Comparison of ENCODE assay signal across 12 cellular contexts in genomic region chr22:46251816-46252380, GRCh38. TPM values are rescaled to one million over a fixed set of nuclear protein-coding genes. Genes with fewer than 3 reads are reported as not detected.
DNase-seq lines count a peak whose midpoint lies in the region; ATAC-seq, FAIRE-seq and TF ChIP-seq lines count a peak whose summit lies in the region.
"Had no signal": no experiment of that assay in that cellular context is flagged by ENCODE, and none has a peak within 500 bp of the region (broad histone marks: within the 10 kb centered on the region; RNA-seq: fewer than 3 reads in every experiment).

No MANE protein-coding gene starts in this region.

- H3K36me3 Mint-ChIP-seq in CD4-positive, CD25-positive, alpha-beta regulatory T cell = no peaks in the 10 kb centered on the region

- H3K4me1 Mint-ChIP-seq in CD4-positive, CD25-positive, alpha-beta regulatory T cell = peaks cover 8 to 35% (median 22%) of the 10 kb centered on the region in 4 donors

- TF ChIP-seq EP300 in K562 (IDR thresholded peaks at IDR 0.05; ENCODE audit: low read length) = no peak

- no TSS peak for BruUV-seq in K562 (replicated peaks; lab: Mats Ljungman, UMichigan)

- DNase-seq in CD4-positive, CD25-positive, alpha-beta regulatory T cell = peak in 1 of 3 donors; percentile 65
- no peak for DNase-seq in K562 (ENCODE audit: extremely low read depth in 1 of 4, low spot score in 3 of 4)
- no peak for DNase-seq in GM12891 (ENCODE audit: insufficient read length, low spot score)
- DNase-seq in hepatocyte (ENCODE audit: low spot score) = no peak
- no peak for DNase-seq in GM19239 (ENCODE audit: insufficient read length, low spot score)
- DNase-seq: NCI-H510A treated with DMSO at 0.1 percent for 48 hours, pancreas had no signal

- no peaks in the 10 kb centered on the region for H3K27me3 ChIP-seq in CD4-positive, CD25-positive, alpha-beta regulatory T cell (ENCODE audit: control insufficient read depth, insufficient read depth, low read length)
- H3K27me3 ChIP-seq in Loucy (ENCODE audit: insufficient read depth, low read length, poor library complexity, severe bottlenecking) (no peaks in the 10 kb centered on the region), K562 (ENCODE audit: control insufficient read depth in 2 of 2, insufficient read depth in 2 of 2, low read length in 2 of 2) (no peaks in the 10 kb centered on the region), hepatocyte (no peaks in the 10 kb centered on the region)
- H3K27me3 ChIP-seq: pancreas had no signal

- H3K36me3 ChIP-seq in CD4-positive, CD25-positive, alpha-beta regulatory T cell (ENCODE audit: control insufficient read depth, insufficient read depth, low read length) = no peaks in the 10 kb centered on the region
- H3K36me3 ChIP-seq in Loucy (ENCODE audit: insufficient read depth, low read length) (no peaks in the 10 kb centered on the region), K562 (ENCODE audit: control insufficient read depth, insufficient read depth, low read length) (no peaks in the 10 kb centered on the region), hepatocyte (replicated peaks; ENCODE audit: insufficient read depth, low read depth) (no peaks in the 10 kb centered on the region)
- H3K36me3 ChIP-seq: pancreas, thoracic aorta had no signal

- H3K27ac Mint-ChIP-seq in CD4-positive, CD25-positive, alpha-beta regulatory T cell = peak overlapping the region in 2 of 3 donors; percentile 76 to 96

- H4K20me1 ChIP-seq in Loucy (ENCODE audit: insufficient read depth, low read length, poor library complexity, severe bottlenecking) (no peaks in the 10 kb centered on the region), K562 (replicated peaks; ENCODE audit: control insufficient read depth, insufficient read depth, low read length) (no peaks in the 10 kb centered on the region), hepatocyte (ENCODE audit: insufficient read depth, poor library complexity, severe bottlenecking) (no peaks in the 10 kb centered on the region)

- H3K9me1 ChIP-seq in K562 (ENCODE audit: control insufficient read depth, insufficient read depth, low read length) = no peaks in the 10 kb centered on the region

- peak overlapping the region; percentile 86 for H3K4me2 ChIP-seq in Loucy (ENCODE audit: low read depth, low read length, poor library complexity, severe bottlenecking)
- H3K4me2 ChIP-seq in K562 (ENCODE audit: insufficient read depth, low read length) = peak overlapping the region; percentile 89
- no peak overlapping the region for H3K4me2 ChIP-seq in hepatocyte

- no peaks in the 10 kb centered on the region for H3K9me2 ChIP-seq in Loucy (replicated peaks; ENCODE audit: low read depth, low read length)
- H3K9me2 ChIP-seq in hepatocyte (replicated peaks; ENCODE audit: insufficient read depth) = no peaks in the 10 kb centered on the region

- no peak for TF ChIP-seq POLR2A in K562 (conservative IDR thresholded peaks at IDR 0.05)
- TF ChIP-seq POLR2A in GM12891 (IDR thresholded peaks at IDR 0.05; ENCODE audit: low read depth, low read length) = no peak

- TF ChIP-seq CTCF in Loucy (conservative IDR thresholded peaks at IDR 0.05; ENCODE audit: low read length) = no peak
- no peak for TF ChIP-seq CTCF in K562 (IDR thresholded peaks at IDR 0.05 in 2 of 3, conservative IDR thresholded peaks at IDR 0.05 in 1 of 3; ENCODE audit: insufficient read depth in 2 of 3, low read depth in 1 of 3, low read length in 3 of 3)
- TF ChIP-seq CTCF in hepatocyte (IDR thresholded peaks at IDR 0.05; ENCODE audit: poor library complexity) = no peak

- H3K9ac ChIP-seq in Loucy (ENCODE audit: low read depth, low read length, poor library complexity, severe bottlenecking) (peak overlapping the region; percentile 95), K562 (ENCODE audit: insufficient read depth in 1 of 2, low read depth in 2 of 2, low read length in 2 of 2) (peak overlapping the region in 1 of 2 experiments; percentile 86; a peak in 2 of 4 replicates)

- POLR2A ChIA-PET in K562 (lab: Yijun Ruan, JAX) = interaction anchor here (1.3 to 2.3 kb wide), 2 partner anchors 16 kb away, joined by 3 to 12 read pairs; partner anchors contain the start of gene TTC38

- no peaks in the 10 kb centered on the region for H3F3A ChIP-seq in Loucy (ENCODE audit: low read depth)

- peak overlapping the region; percentile 71 for H3K27ac ChIP-seq in CD4-positive, CD25-positive, alpha-beta regulatory T cell (ENCODE audit: insufficient read depth, low read length, poor library complexity, severe bottlenecking)
- H3K27ac ChIP-seq in K562 (ENCODE audit: extremely low read depth, low read depth, low read length) (peak overlapping the region; percentile 87; the same call in 2 of the 3 replicates), hepatocyte (no peak overlapping the region)
- H3K27ac ChIP-seq: coronary artery, pancreas, thoracic aorta had no signal

- in situ Hi-C loops in K562 (cut with MboI) = no loop called here

- no peaks in the 10 kb centered on the region for H3K9me3 ChIP-seq in CD4-positive, CD25-positive, alpha-beta regulatory T cell (ENCODE audit: control insufficient read depth in 2 of 2, low read length in 2 of 2)
- H3K9me3 ChIP-seq in Loucy (ENCODE audit: insufficient read depth, low read depth, low read length) = no peaks in the 10 kb centered on the region
- H3K9me3 ChIP-seq in K562 (replicated peaks; ENCODE audit: control insufficient read depth, insufficient read depth, low read depth, low read length) = no peaks in the 10 kb centered on the region
- H3K9me3 ChIP-seq in hepatocyte (ENCODE audit: low read depth) = no peaks in the 10 kb centered on the region
- H3K9me3 ChIP-seq: pancreas, thoracic aorta had no signal

- H3K9me3 Mint-ChIP-seq in CD4-positive, CD25-positive, alpha-beta regulatory T cell = no peaks in the 10 kb centered on the region

- peak overlapping the region; percentile 66 to 87 (median 82) for H3K4me3 Mint-ChIP-seq in CD4-positive, CD25-positive, alpha-beta regulatory T cell

- peak overlapping the region; percentile 48 for H3K4me3 ChIP-seq in CD4-positive, CD25-positive, alpha-beta regulatory T cell (ENCODE audit: low read depth, low read length)
- peak overlapping the region; percentile 84 for H3K4me3 ChIP-seq in Loucy (ENCODE audit: low read length, poor library complexity, severe bottlenecking)
- H3K4me3 ChIP-seq in K562 = peak overlapping the region; percentile 71
- H3K4me3 ChIP-seq in hepatocyte = no peak overlapping the region

- intact Hi-C loops in K562 (cut with micrococcal nuclease) = no loop called here

- peaks cover 59% of the 10 kb centered on the region for H3K79me2 ChIP-seq in Loucy (ENCODE audit: insufficient read depth, low read length)
- H3K79me2 ChIP-seq in K562 (ENCODE audit: control insufficient read depth, insufficient read depth, low read length) = peaks cover 33% of the 10 kb centered on the region
- peaks cover 6% of the 10 kb centered on the region for H3K79me2 ChIP-seq in hepatocyte

- ATAC-seq in CD4-positive, CD25-positive, alpha-beta regulatory T cell (ENCODE audit: low read depth in 2 of 2) = no peak
- no peak for ATAC-seq in K562
- ATAC-seq: pancreas had no signal

- TF ChIP-seq RAD21 in K562 (CRISPR knock-in tag; conservative IDR thresholded peaks at IDR 0.05 in 1 of 2, IDR thresholded peaks at IDR 0.05 in 1 of 2) = no peak

- no peak overlapping the region for H2AFZ ChIP-seq in Loucy (ENCODE audit: low read length)
- no peak overlapping the region for H2AFZ ChIP-seq in K562 (ENCODE audit: low read depth, low read length)
- no peak overlapping the region for H2AFZ ChIP-seq in hepatocyte

- H3K4me1 ChIP-seq in CD4-positive, CD25-positive, alpha-beta regulatory T cell (ENCODE audit: control insufficient read depth, insufficient read depth, low read length, poor library complexity, severe bottlenecking) = peaks cover 18% of the 10 kb centered on the region
- H3K4me1 ChIP-seq in Loucy (ENCODE audit: insufficient read depth, low read length, poor library complexity, severe bottlenecking) = peaks cover 55% of the 10 kb centered on the region
- H3K4me1 ChIP-seq in K562 (replicated peaks in 1 of 2; ENCODE audit: control insufficient read depth in 2 of 2, insufficient read depth in 2 of 2, low read length in 2 of 2) = peaks cover 17 to 33% of the 10 kb centered on the region in 2 experiments
- H3K4me1 ChIP-seq in hepatocyte (ENCODE audit: insufficient read depth) = peaks cover 6% of the 10 kb centered on the region

- H3K27me3 Mint-ChIP-seq in CD4-positive, CD25-positive, alpha-beta regulatory T cell = no peaks in the 10 kb centered on the region

- FAIRE-seq in K562 (lab: Jason Lieb, UNC) (peak; percentile 52), GM12891 (lab: Jason Lieb, UNC) (no peak), GM19239 (lab: Jason Lieb, UNC) (no peak)
- FAIRE-seq: frontal cortex, pancreas had no signal

- CTCF ChIA-PET in K562 (lab: Yijun Ruan, JAX; ENCODE audit: low intra/inter-chr PET ratio) = no interaction called here

- 2% methylated on average over 9 of the region's 9 CpGs for WGBS in K562 (ENCODE audit: insufficient coverage, low coverage, missing lambda C conversion rate)
- WGBS in hepatocyte (ENCODE audit: low lambda C conversion rate, missing lambda C conversion rate) = 98% methylated on average over 9 of the region's 9 CpGs

RNA-seq across cellular contexts. Expression of gene CDPF1, which starts 1.8 kb away (rescaled TPM):
- 5.5 TPM for total RNA-seq in CD4-positive, CD25-positive, alpha-beta regulatory T cell
- polyA plus RNA-seq in CD4-positive, CD25-positive, alpha-beta regulatory T cell = 10 to 100 TPM; 16.7 to 24.7 (median 20.5) TPM
- 5.4 and 14.5 TPM in 2 replicates for total RNA-seq in K562 (2011; cell fraction: chromatin; rRNA removed; ENCODE audit: low replicate concordance)
- total RNA-seq in K562 (2011; cell fraction: nucleolus; rRNA removed) = 12.8 and 13.5 TPM in 2 replicates
- 7.3 and 10.5 TPM in 2 replicates for total RNA-seq in K562 (2011; cell fraction: nucleoplasm; rRNA removed)
- total RNA-seq in K562 (2014; rRNA removed) (14.5 and 18.8 TPM in 2 replicates), K562 (2014; rRNA removed; fragmentation: Illumina TruSeq; extraction: Trizol) (4.6 and 4.9 TPM in 2 replicates), K562 (2015; rRNA removed; fragmentation: Illumina TruSeq; extraction: Trizol) (6.1 and 7.0 TPM in 2 replicates), K562 (2021) (10.2 and 11.1 TPM in 2 replicates), hepatocyte (11.1 and 13.6 TPM in 2 replicates)
- polyA plus RNA-seq in K562 (2011; rRNA removed) (9.1 and 13.4 TPM in 2 replicates), K562 (2014; fragmentation: Illumina TruSeq; extraction: Trizol) (10.6 and 11.5 TPM in 2 replicates), K562 (2014; fragmentation: Nextera tagmentation; extraction: Ambion mirVana) (1 to 10 TPM in 1 of 2 experiments, under 1 TPM in 1; 0.84 to 3.2 TPM), K562 (2014; rRNA removed) (19.2 and 19.5 TPM in 2 replicates), hepatocyte (8.2 and 16.7 TPM in 2 replicates)
- 12.6 and 16.5 TPM in 2 replicates for polyA plus RNA-seq in K562 (2011; cell fraction: cytosol; rRNA removed)
- 31.9 and 35.6 TPM in 2 replicates for polyA plus RNA-seq in K562 (2011; cell fraction: nucleus; rRNA removed)
- polyA plus RNA-seq in K562 (2012) = 8.0 and 13.0 TPM in 2 replicates
- polyA minus RNA-seq in K562 (2011; rRNA and poly(A)+ RNA removed) = 2.3 and 2.7 TPM in 2 replicates
- polyA minus RNA-seq in K562 (2011; cell fraction: cytosol; rRNA and poly(A)+ RNA removed) = 2.5 and 2.8 TPM in 2 replicates
- polyA minus RNA-seq in K562 (2011; cell fraction: nucleus; rRNA and poly(A)+ RNA removed) = 3.9 and 4.2 TPM in 2 replicates
- 11.5 TPM for polyA plus RNA-seq in GM12891 (2012; ENCODE audit: low read depth, missing spikeins)

RNA-seq across cellular contexts. Expression of gene PKDREJ, which starts 11.2 kb away (rescaled TPM):
- not detected for total RNA-seq in CD4-positive, CD25-positive, alpha-beta regulatory T cell
- polyA plus RNA-seq in CD4-positive, CD25-positive, alpha-beta regulatory T cell = under 1 TPM in 1 of 4 donors, not detected in 3; 0.19 TPM
- 0.05 TPM in 1 of 2 replicates, not detected in the other for total RNA-seq in K562 (2011; cell fraction: chromatin; rRNA removed; ENCODE audit: low replicate concordance)
- not detected in 2 replicates for total RNA-seq in K562 (2011; cell fraction: nucleolus; rRNA removed)
- not detected in 2 replicates for total RNA-seq in K562 (2011; cell fraction: nucleoplasm; rRNA removed)
- not detected in 2 replicates for total RNA-seq in K562 (2014; rRNA removed)
- not detected in 2 replicates for total RNA-seq in K562 (2014; rRNA removed; fragmentation: Illumina TruSeq; extraction: Trizol)
- total RNA-seq in K562 (2015; rRNA removed; fragmentation: Illumina TruSeq; extraction: Trizol) = not detected in 2 replicates
- not detected in 2 replicates for total RNA-seq in K562 (2021)
- polyA plus RNA-seq in K562 (2011; rRNA removed) = not detected in 2 replicates
- not detected in 2 replicates for polyA plus RNA-seq in K562 (2011; cell fraction: cytosol; rRNA removed)
- polyA plus RNA-seq in K562 (2011; cell fraction: nucleus; rRNA removed) = 0.01 TPM in 1 of 2 replicates, not detected in the other
- 0.18 and 0.47 TPM in 2 replicates for polyA plus RNA-seq in K562 (2012)
- not detected in 2 replicates for polyA plus RNA-seq in K562 (2014; fragmentation: Illumina TruSeq; extraction: Trizol)
- under 1 TPM in 1 of 2 experiments, not detected in 1; 0.03 TPM for polyA plus RNA-seq in K562 (2014; fragmentation: Nextera tagmentation; extraction: Ambion mirVana)
- not detected in 2 replicates for polyA plus RNA-seq in K562 (2014; rRNA removed)
- polyA minus RNA-seq in K562 (2011; rRNA and poly(A)+ RNA removed) = not detected in 2 replicates
- polyA minus RNA-seq in K562 (2011; cell fraction: cytosol; rRNA and poly(A)+ RNA removed) = not detected in 2 replicates
- not detected in 2 replicates for polyA minus RNA-seq in K562 (2011; cell fraction: nucleus; rRNA and poly(A)+ RNA removed)
- polyA plus RNA-seq in GM12891 (2012; ENCODE audit: low read depth, missing spikeins) = 0.04 TPM
- 0.16 TPM in 1 of 2 replicates, not detected in the other for total RNA-seq in hepatocyte
- polyA plus RNA-seq in hepatocyte = 0.16 TPM in 1 of 2 replicates, not detected in the other
- total RNA-seq: M059J had no signal

RNA-seq across cellular contexts. Expression of gene TTC38, which starts 15.9 kb away (rescaled TPM):
- 7.1 TPM for total RNA-seq in CD4-positive, CD25-positive, alpha-beta regulatory T cell
- polyA plus RNA-seq in CD4-positive, CD25-positive, alpha-beta regulatory T cell = 10 to 100 TPM in 1 of 4 donors, 1 to 10 TPM in 3; 5.1 to 10.9 (median 5.7) TPM
- total RNA-seq in K562 (2011; cell fraction: chromatin; rRNA removed; ENCODE audit: low replicate concordance) = 44.5 and 81.7 TPM in 2 replicates
- total RNA-seq in K562 (2011; cell fraction: nucleolus; rRNA removed) = 45.4 and 50.8 TPM in 2 replicates
- total RNA-seq in K562 (2011; cell fraction: nucleoplasm; rRNA removed) = 39.4 and 44.0 TPM in 2 replicates
- total RNA-seq in K562 (2014; rRNA removed) (18.1 and 27.6 TPM in 2 replicates), K562 (2014; rRNA removed; fragmentation: Illumina TruSeq; extraction: Trizol) (12.5 and 14.4 TPM in 2 replicates), K562 (2015; rRNA removed; fragmentation: Illumina TruSeq; extraction: Trizol) (18.2 and 22.2 TPM in 2 replicates), K562 (2021) (23.0 and 28.4 TPM in 2 replicates), hepatocyte (62.4 and 85.8 TPM in 2 replicates)
- polyA plus RNA-seq in K562 (2011; rRNA removed) (21.4 and 38.9 TPM in 2 replicates), K562 (2014; fragmentation: Illumina TruSeq; extraction: Trizol) (16.9 and 17.9 TPM in 2 replicates), K562 (2014; fragmentation: Nextera tagmentation; extraction: Ambion mirVana) (1 to 10 TPM in 1 of 2 experiments, under 1 TPM in 1; 0.84 to 2.5 TPM), K562 (2014; rRNA removed) (13.9 and 20.3 TPM in 2 replicates), hepatocyte (44.3 and 48.3 TPM in 2 replicates)
- polyA plus RNA-seq in K562 (2011; cell fraction: cytosol; rRNA removed) = 32.9 and 33.8 TPM in 2 replicates
- polyA plus RNA-seq in K562 (2011; cell fraction: nucleus; rRNA removed) = 55.5 and 90.2 TPM in 2 replicates
- polyA plus RNA-seq in K562 (2012) = 13.8 and 18.0 TPM in 2 replicates
- polyA minus RNA-seq in K562 (2011; rRNA and poly(A)+ RNA removed) = 22.3 and 22.8 TPM in 2 replicates
- 16.7 and 34.3 TPM in 2 replicates for polyA minus RNA-seq in K562 (2011; cell fraction: cytosol; rRNA and poly(A)+ RNA removed)
- 19.3 and 27.3 TPM in 2 replicates for polyA minus RNA-seq in K562 (2011; cell fraction: nucleus; rRNA and poly(A)+ RNA removed)
- polyA plus RNA-seq in GM12891 (2012; ENCODE audit: low read depth, missing spikeins) = 17.4 TPM

RNA-seq across cellular contexts. Expression of gene GTSE1, which starts 44.8 kb away (rescaled TPM):
- 1.3 TPM for total RNA-seq in CD4-positive, CD25-positive, alpha-beta regulatory T cell
- under 1 TPM in 3 of 4 donors, not detected in 1; 0.17 to 0.73 (median 0.21) TPM for polyA plus RNA-seq in CD4-positive, CD25-positive, alpha-beta regulatory T cell
- 29.5 and 46.4 TPM in 2 replicates for total RNA-seq in K562 (2011; cell fraction: chromatin; rRNA removed; ENCODE audit: low replicate concordance)
- total RNA-seq in K562 (2011; cell fraction: nucleolus; rRNA removed) = 24.9 and 26.0 TPM in 2 replicates
- total RNA-seq in K562 (2011; cell fraction: nucleoplasm; rRNA removed) = 25.7 and 26.0 TPM in 2 replicates
- 12.6 and 15.1 TPM in 2 replicates for total RNA-seq in K562 (2014; rRNA removed)
- 7.8 and 8.6 TPM in 2 replicates for total RNA-seq in K562 (2014; rRNA removed; fragmentation: Illumina TruSeq; extraction: Trizol)
- total RNA-seq in K562 (2015; rRNA removed; fragmentation: Illumina TruSeq; extraction: Trizol) = 12.8 and 14.8 TPM in 2 replicates
- total RNA-seq in K562 (2021) = 20.5 and 22.5 TPM in 2 replicates
- polyA plus RNA-seq in K562 (2011; rRNA removed) = 12.9 and 13.9 TPM in 2 replicates
- polyA plus RNA-seq in K562 (2011; cell fraction: cytosol; rRNA removed) = 13.1 and 14.9 TPM in 2 replicates
- 16.7 and 24.3 TPM in 2 replicates for polyA plus RNA-seq in K562 (2011; cell fraction: nucleus; rRNA removed)
- polyA plus RNA-seq in K562 (2012) = 15.6 and 22.6 TPM in 2 replicates
- 17.2 and 18.0 TPM in 2 replicates for polyA plus RNA-seq in K562 (2014; fragmentation: Illumina TruSeq; extraction: Trizol)
- polyA plus RNA-seq in K562 (2014; fragmentation: Nextera tagmentation; extraction: Ambion mirVana) = 1 to 10 TPM; 2.5 to 3.5 TPM
- 16.6 and 19.6 TPM in 2 replicates for polyA plus RNA-seq in K562 (2014; rRNA removed)
- polyA minus RNA-seq in K562 (2011; rRNA and poly(A)+ RNA removed) = 6.6 and 6.7 TPM in 2 replicates
- 7.7 and 11.9 TPM in 2 replicates for polyA minus RNA-seq in K562 (2011; cell fraction: cytosol; rRNA and poly(A)+ RNA removed)
- polyA minus RNA-seq in K562 (2011; cell fraction: nucleus; rRNA and poly(A)+ RNA removed) = 8.8 and 11.9 TPM in 2 replicates
- 16.2 TPM for polyA plus RNA-seq in GM12891 (2012; ENCODE audit: low read depth, missing spikeins)
- 2.6 and 4.4 TPM in 2 replicates for total RNA-seq in hepatocyte
- polyA plus RNA-seq in hepatocyte = 4.1 and 5.9 TPM in 2 replicates
